ENCODE assay signal across 15 cellular contexts in genomic region chr2:126899786-126900185, GRCh38. TPM values are rescaled to one million over a fixed set of nuclear protein-coding genes. Genes with fewer than 3 reads are reported as not detected.
DNase-seq lines count a peak whose midpoint lies in the region; ATAC-seq and TF ChIP-seq lines count a peak whose summit lies in the region.
"Had no signal": no experiment of that assay in that cellular context is flagged by ENCODE, and none has a peak within 500 bp of the region (broad histone marks: within the 10 kb centered on the region; RNA-seq: fewer than 3 reads in every experiment).

No MANE protein-coding gene starts in this region.

- no peak for ATAC-seq in lower lobe of right lung
- no peak for ATAC-seq in activated CD4-positive, CD25-positive, alpha-beta regulatory T cell treated with anti-CD3 and anti-CD28 coated beads, Interleukin-2, amount 50 U/mL, for 24 hours
- ATAC-seq: A549 had no signal

- peaks cover 13% of the 10 kb centered on the region for H3K9me3 Mint-ChIP-seq in type B pancreatic cell

- DNase-seq in Peyer's patch (peak in 2 of 3 donors; percentile 7 to 40), coronary artery (ENCODE audit: low spot score) (peak; percentile 53), lower lobe of right lung (peak; percentile 5), type B pancreatic cell (ENCODE audit: extremely low spot score, unreplicated experiment) (peak; percentile 37), WERI-Rb-1 (no peak)
- DNase-seq: CD8-positive, alpha-beta memory T cell; DMS53; GF-D8; HCEC 1CT; HFFc6 had no signal

- no peaks in the 10 kb centered on the region for H3K27me3 ChIP-seq in Peyer's patch
- no peaks in the 10 kb centered on the region for H3K27me3 ChIP-seq in lower lobe of right lung (ENCODE audit: low read depth)
- H3K27me3 ChIP-seq in WERI-Rb-1 (ENCODE audit: insufficient read depth, low read depth, severe bottlenecking) = peaks cover 24% of the 10 kb centered on the region

- H3K4me1 ChIP-seq in Peyer's patch (no peaks in the 10 kb centered on the region), lower lobe of right lung (no peaks in the 10 kb centered on the region)
- H3K4me1 ChIP-seq: A549, Caco-2 had no signal

- H3K4me3 Mint-ChIP-seq in type B pancreatic cell = no peak overlapping the region
- H3K4me3 Mint-ChIP-seq: CD8-positive, alpha-beta memory T cell; HFFc6 had no signal

- H3K27ac Mint-ChIP-seq in type B pancreatic cell = no peak overlapping the region
- H3K27ac Mint-ChIP-seq: HFFc6 had no signal

- TF ChIP-seq POLR2A in Peyer's patch (IDR thresholded peaks at IDR 0.05) = no peak

- no peaks in the 10 kb centered on the region for H3K36me3 Mint-ChIP-seq in type B pancreatic cell
- H3K36me3 Mint-ChIP-seq: CD8-positive, alpha-beta memory T cell had no signal

- H3K4me3 ChIP-seq in Peyer's patch (no peak overlapping the region), coronary artery (no peak overlapping the region), lower lobe of right lung (no peak overlapping the region), WERI-Rb-1 (ENCODE audit: low read depth, low read length) (no peak overlapping the region)
- H3K4me3 ChIP-seq: A549 had no signal

- peaks cover 4% of the 10 kb centered on the region for H3K27me3 Mint-ChIP-seq in type B pancreatic cell

- no peaks in the 10 kb centered on the region for H3K9me3 ChIP-seq in Peyer's patch
- no peaks in the 10 kb centered on the region for H3K9me3 ChIP-seq in lower lobe of right lung
- peaks cover 4% of the 10 kb centered on the region for H3K9me3 ChIP-seq in WERI-Rb-1 (ENCODE audit: severe bottlenecking)
- H3K9me3 ChIP-seq: Caco-2 had no signal

- TF ChIP-seq CTCF in Peyer's patch (IDR thresholded peaks at IDR 0.05) = no peak
- no peak for TF ChIP-seq CTCF in coronary artery (IDR thresholded peaks at IDR 0.05)
- no peak for TF ChIP-seq CTCF in lower lobe of right lung (IDR thresholded peaks at IDR 0.05)
- TF ChIP-seq CTCF in type B pancreatic cell (conservative IDR thresholded peaks at IDR 0.05) = no peak
- TF ChIP-seq CTCF in WERI-Rb-1 (IDR thresholded peaks at IDR 0.05; ENCODE audit: low read depth, low read length) = no peak

- intact Hi-C loops in lower lobe of right lung (cut with DNase I) = no loop called here

- H3K27ac ChIP-seq in Peyer's patch (no peak overlapping the region), coronary artery (no peak overlapping the region), lower lobe of right lung (no peak overlapping the region), WERI-Rb-1 (no peak overlapping the region)
- H3K27ac ChIP-seq: A549 had no signal

- H3K4me1 Mint-ChIP-seq in type B pancreatic cell (ENCODE audit: unreplicated experiment) = no peaks in the 10 kb centered on the region
- H3K4me1 Mint-ChIP-seq: CD8-positive, alpha-beta memory T cell had no signal

- H3K36me3 ChIP-seq in Peyer's patch (no peaks in the 10 kb centered on the region), lower lobe of right lung (no peaks in the 10 kb centered on the region), WERI-Rb-1 (no peaks in the 10 kb centered on the region)

RNA-seq across cellular contexts. Expression of gene TEX51, which starts 1.1 kb away (rescaled TPM):
- total RNA-seq in Peyer's patch (not detected), lower lobe of right lung (not detected), type B pancreatic cell (ENCODE audit: low replicate concordance) (not detected in 2 replicates)
- total RNA-seq: Caco-2; CD8-positive, alpha-beta memory T cell; H1; HFFc6; HT1080 had no signal
